9 cellular contexts compared by ENCODE assay signal in the genomic region with DNA sequence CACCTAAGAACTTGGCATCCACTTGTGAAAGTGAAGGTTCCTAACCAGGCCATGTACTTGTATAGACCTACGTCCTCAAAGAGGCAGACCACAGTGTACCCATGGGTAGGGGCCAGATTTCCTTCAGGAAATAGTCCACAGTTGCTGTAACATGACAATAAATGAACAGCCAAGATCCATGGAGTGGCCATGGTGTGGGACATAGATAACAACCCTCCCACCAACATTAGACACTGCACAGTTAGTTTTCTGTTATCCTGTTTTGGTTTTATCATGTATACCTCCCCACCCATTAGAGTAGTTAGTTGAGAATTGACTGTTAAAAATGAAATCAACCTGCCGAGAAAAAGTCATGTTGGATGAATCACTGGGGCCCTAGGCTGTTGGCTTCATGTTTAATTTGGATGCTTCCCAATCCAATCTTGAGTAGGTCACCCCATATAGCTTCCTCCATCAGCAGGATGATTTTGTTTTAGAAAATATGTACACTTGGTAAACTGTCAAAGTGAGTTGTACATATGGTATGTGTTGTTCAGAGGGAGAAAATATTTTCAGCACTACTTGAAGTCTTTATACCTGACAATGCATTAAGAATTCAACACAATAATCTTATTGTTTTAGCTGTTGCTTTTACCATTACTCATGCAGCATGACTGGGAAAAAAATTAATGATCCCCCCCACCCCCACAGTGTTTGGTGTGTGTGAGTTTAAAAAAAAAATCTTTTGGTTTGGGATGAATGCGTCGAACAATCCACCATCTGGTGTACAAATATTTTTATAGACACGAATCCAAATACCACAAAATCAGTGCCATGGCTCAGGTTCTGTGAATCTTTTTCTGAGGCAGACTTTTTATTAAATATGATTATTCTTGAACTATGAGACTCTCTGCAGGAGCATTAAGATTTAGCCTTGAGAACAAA.
A peak's percentile ranks its signal among the peaks of the same experiment; 100 is the strongest.
DNase-seq lines count a peak whose midpoint lies in the region; TF ChIP-seq lines count a peak whose summit lies in the region.
"Had no signal": no experiment of that assay in that cellular context is flagged by ENCODE, and none has a peak within 500 bp of the region (broad histone marks: within the 10 kb centered on the region; RNA-seq: fewer than 3 reads in every experiment).

No MANE protein-coding gene starts in this region.

- CTCF ChIA-PET in RWPE1 (lab: Yijun Ruan, JAX), result interaction anchor here (0.6 to 1.7 kb wide), 4 partner anchors 10 to 279 kb away, joined by 3 to 17 read pairs (median 8); no protein-coding TSS in a partner anchor

- peak overlapping the region; percentile 95 for H3K27ac ChIP-seq in RWPE1

- peak overlapping the region; percentile 7 for H3K4me3 ChIP-seq in retinal pigment epithelial cell (ENCODE audit: low read length)

- POLR2A ChIA-PET in RWPE1 (lab: Yijun Ruan, JAX; ENCODE audit: low non-redundant PET), result no interaction called here

- DNase-seq in EL (peak; percentile 99), RWPE1 (ENCODE audit: low spot score) (peak; percentile 94), fibroblast of gingiva (ENCODE audit: low read depth) (peak; percentile 98), retinal pigment epithelial cell (ENCODE audit: low read depth) (peak; percentile 97), RPMI8226 (no peak), NCI-H82 treated with DMSO at 0.1 percent for 48 hours (lab: John Stamatoyannopoulos, UW; ENCODE audit: unreplicated experiment) (no peak)
- no peak for DNase-seq in activated naive CD4-positive, alpha-beta T cell treated with Interleukin-2 at 50 U/mL for 16 hours
- no peak for DNase-seq in stimulated activated CD4-positive, alpha-beta T cell treated with anti-CD3 and anti-CD28 coated beads, Interleukin-4, amount 100 ng/mL, for 1 hour
- DNase-seq: T-helper 1 cell had no signal

- TF ChIP-seq CTCF in RWPE1 (conservative IDR thresholded peaks at IDR 0.05; ENCODE audit: low read depth) (no peak), retinal pigment epithelial cell (conservative IDR thresholded peaks at IDR 0.05; ENCODE audit: low read depth, low read length) (no peak)

Comparison
In these comparisons a context has a peak if more than half of its experiments do, and no peak if none do; other contexts are left out.
1. DNase-seq: peak in EL (single experiment), RWPE1 (single experiment), fibroblast of gingiva (single experiment) and retinal pigment epithelial cell (single experiment); none in RPMI8226 (single experiment), NCI-H82 treated with DMSO at 0.1 percent for 48 hours (single experiment), activated naive CD4-positive, alpha-beta T cell treated with Interleukin-2 at 50 U/mL for 16 hours (single experiment) and stimulated activated CD4-positive, alpha-beta T cell treated with anti-CD3 and anti-CD28 coated beads, Interleukin-4, amount 100 ng/mL, for 1 hour (single experiment).